ENCODE assay signal across 8 cellular contexts in genomic region chr5:141529002-141529401, GRCh38. TPM values are rescaled to one million over a fixed set of nuclear protein-coding genes. Genes with fewer than 3 reads are reported as not detected.
DNase-seq lines count a peak whose midpoint lies in the region; ATAC-seq, FAIRE-seq and TF ChIP-seq lines count a peak whose summit lies in the region.

No MANE protein-coding gene starts in this region.

- H3K27ac Mint-ChIP-seq in neural crest cell (ENCODE audit: unreplicated experiment) = peak overlapping the region; percentile 81

- TF ChIP-seq CTCF in GM10248 (IDR thresholded peaks at IDR 0.05; ENCODE audit: control extremely low read depth, extremely low read depth, low read depth, missing control alignments) (no peak), bronchial epithelial cell (IDR thresholded peaks at IDR 0.05; ENCODE audit: insufficient read depth, low read length, severe bottlenecking) (no peak), neural crest cell (conservative IDR thresholded peaks at IDR 0.05) (no peak)

- H3K27me3 Mint-ChIP-seq in neural crest cell (ENCODE audit: low read depth) = no peaks in the 10 kb centered on the region

- CTCF ChIA-PET in GM10248 (lab: Yijun Ruan, JAX) = interaction anchor here (1.0 to 11.2 kb wide), 11 partner anchors 14 to 170 kb away, joined by 3 to 127 read pairs (median 10); partner anchors contain the start of genes DIAPH1, PCDHGA10, PCDHGA11 and PCDHGB7

- DNase-seq in GM10248 (ENCODE audit: extremely low spot score) (peak; percentile 36), bronchial epithelial cell (ENCODE audit: low read depth) (peak; percentile 40), neural crest cell (ENCODE audit: low read depth, low spot score) (no peak), SHP77 (lab: John Stamatoyannopoulos, UW) (no peak), G401 (ENCODE audit: low spot score) (no peak), sciatic nerve (ENCODE audit: low spot score) (no peak), NCI-H2081 treated with DMSO at 0.1 percent for 48 hours (lab: John Stamatoyannopoulos, UW) (no peak)

- peaks cover 28% of the 10 kb centered on the region for H3K4me1 Mint-ChIP-seq in neural crest cell

- no peaks in the 10 kb centered on the region for H3K27me3 ChIP-seq in bronchial epithelial cell (ENCODE audit: control insufficient read depth, insufficient read depth, low read length)

- POLR2A ChIA-PET in GM10248 (lab: Yijun Ruan, JAX) = no interaction called here

- H3K36me3 ChIP-seq in bronchial epithelial cell (ENCODE audit: control insufficient read depth, insufficient read depth, low read length) = peaks cover 20% of the 10 kb centered on the region

- H3K9me3 Mint-ChIP-seq in neural crest cell = peaks cover 3% of the 10 kb centered on the region

- intact Hi-C loops in sciatic nerve (cut with DNase I) = no loop called here

- ATAC-seq in HG02759 (IDR thresholded peaks at IDR 0.05; ENCODE audit: unreplicated experiment) (peak; percentile 58), sciatic nerve (no peak)

- no peak overlapping the region for H3K4me3 Mint-ChIP-seq in neural crest cell

- H3K4me3 ChIP-seq in bronchial epithelial cell (ENCODE audit: low read depth, low read length) = no peak overlapping the region

- no peak for FAIRE-seq in bronchial epithelial cell (lab: Jason Lieb, UNC)

- in situ Hi-C loops in G401 (cut with HindIII; ENCODE audit: low sequenced_read_pairs) = no loop called here

- peaks cover 20% of the 10 kb centered on the region for H3K36me3 Mint-ChIP-seq in neural crest cell (ENCODE audit: low read depth)

RNA-seq across cellular contexts. Expression of gene PCDHGC5, which starts 40.1 kb away (rescaled TPM):
- 0.26 and 0.77 TPM in 2 replicates for total RNA-seq in bronchial epithelial cell
- 2.2 and 3.0 TPM in 2 replicates for total RNA-seq in neural crest cell
- 0.14 and 0.18 TPM in 2 replicates for total RNA-seq in G401 (2014; rRNA removed; shearing (Covaris generic))
- total RNA-seq in sciatic nerve = 3.8 TPM

RNA-seq across cellular contexts. Expression of gene PCDHGC4, which starts 44.2 kb away (rescaled TPM):
- total RNA-seq in bronchial epithelial cell (0.53 and 0.90 TPM in 2 replicates), neural crest cell (14.8 and 15.9 TPM in 2 replicates), sciatic nerve (4.5 TPM)
- not detected in 2 replicates for total RNA-seq in G401 (2014; rRNA removed; shearing (Covaris generic))

RNA-seq across cellular contexts. Expression of gene PCDHGC3, which starts 53.2 kb away (rescaled TPM):
- total RNA-seq in bronchial epithelial cell (9.5 and 17.4 TPM in 2 replicates), neural crest cell (98.2 and 107 TPM in 2 replicates), sciatic nerve (71.4 TPM)
- 1.0 and 7.7 TPM in 2 replicates for total RNA-seq in G401 (2014; rRNA removed; shearing (Covaris generic))

Comparison
In these comparisons a context has a peak if more than half of its experiments do, and no peak if none do; other contexts are left out.
1. DNase-seq: peak in GM10248 (single experiment) and bronchial epithelial cell (single experiment); none in neural crest cell (single experiment), SHP77 (0 of 2), G401 (single experiment), sciatic nerve (single experiment) and NCI-H2081 treated with DMSO at 0.1 percent for 48 hours (single experiment).